In the genomic region with DNA sequence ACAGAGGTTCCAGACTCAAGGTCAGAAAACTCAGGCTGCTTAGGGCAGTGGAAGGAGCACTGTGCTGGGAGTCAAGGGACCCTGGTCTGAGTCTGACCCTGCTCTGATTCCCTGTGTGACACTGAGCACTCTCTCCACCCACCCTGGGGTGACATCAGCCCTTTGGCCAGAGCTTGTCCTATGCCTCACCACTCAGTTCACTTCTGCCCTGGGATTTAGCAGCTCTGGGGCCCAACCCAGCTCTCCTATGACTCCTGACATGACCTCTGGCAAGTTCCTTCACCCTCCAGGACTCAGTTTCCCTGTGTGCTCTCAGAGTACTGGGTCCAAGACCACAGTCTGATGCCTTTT, we compare ENCODE assay signal across 12 cellular contexts.
DNase-seq lines count a peak whose midpoint lies in the region; ATAC-seq, FAIRE-seq and TF ChIP-seq lines count a peak whose summit lies in the region.
"Had no signal": no experiment of that assay in that cellular context is flagged by ENCODE, and none has a peak within 500 bp of the region (broad histone marks: within the 10 kb centered on the region; RNA-seq: fewer than 3 reads in every experiment).

No MANE protein-coding gene starts in this region.

- no peak overlapping the region for H3K4me2 ChIP-seq in K562 (ENCODE audit: insufficient read depth, low read length)

- TF ChIP-seq EP300 in K562 (IDR thresholded peaks at IDR 0.05; ENCODE audit: low read length): no peak

- H3K27me3 ChIP-seq in K562 (ENCODE audit: control insufficient read depth in 2 of 2, insufficient read depth in 2 of 2, low read length in 2 of 2) (peaks cover 0 to 3% of the 10 kb centered on the region in 2 experiments; a peak in 2 of 5 replicates), upper lobe of right lung (no peaks in the 10 kb centered on the region)

- H3K4me3 ChIP-seq in K562 (no peak overlapping the region), upper lobe of right lung (no peak overlapping the region)

- no TSS peak for BruUV-seq in K562 (replicated peaks; lab: Mats Ljungman, UMichigan)

- TF ChIP-seq CTCF in K562 (IDR thresholded peaks at IDR 0.05 in 2 of 3, conservative IDR thresholded peaks at IDR 0.05 in 1 of 3; ENCODE audit: insufficient read depth in 2 of 3, low read depth in 1 of 3, low read length in 3 of 3) (no peak), upper lobe of right lung (IDR thresholded peaks at IDR 0.05) (no peak)

- ATAC-seq in left ventricle myocardium superior: peak; percentile 12
- no peak for ATAC-seq in Right ventricle myocardium superior (ENCODE audit: poor library complexity)
- ATAC-seq in HG02973 (IDR thresholded peaks at IDR 0.05; ENCODE audit: unreplicated experiment): peak; percentile 9
- ATAC-seq in K562: peak; percentile 43
- ATAC-seq in upper lobe of right lung: peak; percentile 35
- ATAC-seq in HG03571 (IDR thresholded peaks at IDR 0.05; ENCODE audit: unreplicated experiment): no peak

- H3K9me3 ChIP-seq in K562 (replicated peaks; ENCODE audit: control insufficient read depth, insufficient read depth, low read depth, low read length) (no peaks in the 10 kb centered on the region), upper lobe of right lung (no peaks in the 10 kb centered on the region)

- CTCF ChIA-PET in K562 (lab: Yijun Ruan, JAX; ENCODE audit: low intra/inter-chr PET ratio): interaction anchor here (0.6 to 2.2 kb wide), 7 partner anchors 205 to 666 kb away, joined by 3 to 13 read pairs (median 4); no protein-coding TSS in a partner anchor

- POLR2A ChIA-PET in K562 (lab: Yijun Ruan, JAX): interaction anchor here (0.6 to 1.2 kb wide), 3 partner anchors 11 to 205 kb away, joined by 3 to 4 read pairs (median 3); no protein-coding TSS in a partner anchor

- no peak overlapping the region for H2AFZ ChIP-seq in K562 (ENCODE audit: low read depth, low read length)

- TF ChIP-seq RAD21 in K562 (CRISPR knock-in tag; conservative IDR thresholded peaks at IDR 0.05 in 1 of 2, IDR thresholded peaks at IDR 0.05 in 1 of 2): no peak

- H3K9me1 ChIP-seq in K562 (ENCODE audit: control insufficient read depth, insufficient read depth, low read length): no peaks in the 10 kb centered on the region

- H3K4me1 ChIP-seq in K562 (replicated peaks in 1 of 2; ENCODE audit: control insufficient read depth in 2 of 2, insufficient read depth in 2 of 2, low read length in 2 of 2) (peaks cover 0 to 32% of the 10 kb centered on the region in 2 experiments; a peak in 3 of 5 replicates), upper lobe of right lung (no peaks in the 10 kb centered on the region)

- DNase-seq in left ventricle myocardium superior: no peak
- no peak for DNase-seq in Right ventricle myocardium superior
- DNase-seq in K562 (ENCODE audit: extremely low read depth in 1 of 4, low spot score in 3 of 4): no peak
- DNase-seq in upper lobe of right lung: no peak
- DNase-seq in DMS53 (lab: John Stamatoyannopoulos, UW): no peak
- no peak for DNase-seq in activated CD4-positive, alpha-beta T cell treated with anti-CD3 and anti-CD28 coated beads, Interleukin-2, amount 50 U/mL, for 4 hours
- DNase-seq: activated CD4-positive, CD25-positive, alpha-beta regulatory T cell; activated CD8-positive, alpha-beta memory T cell treated with anti-CD3 and anti-CD28 coated beads, Interleukin-2, amount 50 U/mL, for 4 hours; activated naive CD8-positive, alpha-beta T cell treated with anti-CD3 and anti-CD28 coated beads, Interleukin-2, amount 10 ng/mL, durations not matched to agents 7 days and 5 days had no signal

- in situ Hi-C loops in K562 (cut with MboI): no loop called here

- TF ChIP-seq POLR2A in K562 (conservative IDR thresholded peaks at IDR 0.05): no peak

- no peak for FAIRE-seq in K562 (lab: Jason Lieb, UNC)
- FAIRE-seq: D721Med had no signal

- intact Hi-C loops in left ventricle myocardium superior (cut with micrococcal nuclease): loop anchor here (5.0 to 10.0 kb wide), 2 partner anchors 208 to 430 kb away; no protein-coding TSS in a partner anchor
- intact Hi-C loops in Right ventricle myocardium superior (cut with DNase I): loop anchor here (10.0 kb wide), 1 partner anchor 200 kb away; no protein-coding TSS in a partner anchor
- intact Hi-C loops in K562 (cut with micrococcal nuclease): loop anchor here (1.0 to 5.0 kb wide), 5 partner anchors 98 to 636 kb away; no protein-coding TSS in a partner anchor
- intact Hi-C loops in upper lobe of right lung (cut with DNase I): no loop called here

- peak overlapping the region in 1 of 2 experiments; percentile 76; a peak in 2 of 4 replicates for H3K9ac ChIP-seq in K562 (ENCODE audit: insufficient read depth in 1 of 2, low read depth in 2 of 2, low read length in 2 of 2)

- 0 out of 2 replicates have a peak, but pooled peaks cover 4% of the 10 kb centered on the region for H4K20me1 ChIP-seq in K562 (replicated peaks; ENCODE audit: control insufficient read depth, insufficient read depth, low read length)

- H3K79me2 ChIP-seq in K562 (ENCODE audit: control insufficient read depth, insufficient read depth, low read length): no peaks in the 10 kb centered on the region

- H3K36me3 ChIP-seq in K562 (ENCODE audit: control insufficient read depth, insufficient read depth, low read length) (no peaks in the 10 kb centered on the region), upper lobe of right lung (no peaks in the 10 kb centered on the region)

- H3K27ac ChIP-seq in K562 (ENCODE audit: extremely low read depth, low read depth, low read length): no peak overlapping the region
- H3K27ac ChIP-seq in upper lobe of right lung: no peak overlapping the region

TF ChIP-seq in K562, 482 proteins besides CTCF, POLR2A, EP300 and RAD21 (continues in another document):
- TF ChIP-seq, protein P1, sequence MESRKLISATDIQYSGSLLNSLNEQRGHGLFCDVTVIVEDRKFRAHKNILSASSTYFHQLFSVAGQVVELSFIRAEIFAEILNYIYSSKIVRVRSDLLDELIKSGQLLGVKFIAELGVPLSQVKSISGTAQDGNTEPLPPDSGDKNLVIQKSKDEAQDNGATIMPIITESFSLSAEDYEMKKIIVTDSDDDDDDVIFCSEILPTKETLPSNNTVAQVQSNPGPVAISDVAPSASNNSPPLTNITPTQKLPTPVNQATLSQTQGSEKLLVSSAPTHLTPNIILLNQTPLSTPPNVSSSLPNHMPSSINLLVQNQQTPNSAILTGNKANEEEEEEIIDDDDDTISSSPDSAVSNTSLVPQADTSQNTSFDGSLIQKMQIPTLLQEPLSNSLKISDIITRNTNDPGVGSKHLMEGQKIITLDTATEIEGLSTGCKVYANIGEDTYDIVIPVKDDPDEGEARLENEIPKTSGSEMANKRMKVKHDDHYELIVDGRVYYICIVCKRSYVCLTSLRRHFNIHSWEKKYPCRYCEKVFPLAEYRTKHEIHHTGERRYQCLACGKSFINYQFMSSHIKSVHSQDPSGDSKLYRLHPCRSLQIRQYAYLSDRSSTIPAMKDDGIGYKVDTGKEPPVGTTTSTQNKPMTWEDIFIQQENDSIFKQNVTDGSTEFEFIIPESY (CRISPR knock-in tag; IDR thresholded peaks at IDR 0.05): no peak
- TF ChIP-seq MED1 (CRISPR knock-in tag; IDR thresholded peaks at IDR 0.05; ENCODE audit: borderline replicate concordance): no peak
- TF ChIP-seq HNRNPH1 (optimal IDR thresholded peaks at IDR 0.05; ENCODE audit: low read depth, low read length): no peak
- no peak for TF ChIP-seq ZNF197 (CRISPR knock-in tag; IDR thresholded peaks at IDR 0.05; ENCODE audit: low read depth)
- TF ChIP-seq BCLAF1 (IDR thresholded peaks at IDR 0.05; ENCODE audit: borderline replicate concordance in 1 of 2, control insufficient read depth in 1 of 2, low read depth in 2 of 2, low read length in 1 of 2): no peak
- TF ChIP-seq, protein P2, sequence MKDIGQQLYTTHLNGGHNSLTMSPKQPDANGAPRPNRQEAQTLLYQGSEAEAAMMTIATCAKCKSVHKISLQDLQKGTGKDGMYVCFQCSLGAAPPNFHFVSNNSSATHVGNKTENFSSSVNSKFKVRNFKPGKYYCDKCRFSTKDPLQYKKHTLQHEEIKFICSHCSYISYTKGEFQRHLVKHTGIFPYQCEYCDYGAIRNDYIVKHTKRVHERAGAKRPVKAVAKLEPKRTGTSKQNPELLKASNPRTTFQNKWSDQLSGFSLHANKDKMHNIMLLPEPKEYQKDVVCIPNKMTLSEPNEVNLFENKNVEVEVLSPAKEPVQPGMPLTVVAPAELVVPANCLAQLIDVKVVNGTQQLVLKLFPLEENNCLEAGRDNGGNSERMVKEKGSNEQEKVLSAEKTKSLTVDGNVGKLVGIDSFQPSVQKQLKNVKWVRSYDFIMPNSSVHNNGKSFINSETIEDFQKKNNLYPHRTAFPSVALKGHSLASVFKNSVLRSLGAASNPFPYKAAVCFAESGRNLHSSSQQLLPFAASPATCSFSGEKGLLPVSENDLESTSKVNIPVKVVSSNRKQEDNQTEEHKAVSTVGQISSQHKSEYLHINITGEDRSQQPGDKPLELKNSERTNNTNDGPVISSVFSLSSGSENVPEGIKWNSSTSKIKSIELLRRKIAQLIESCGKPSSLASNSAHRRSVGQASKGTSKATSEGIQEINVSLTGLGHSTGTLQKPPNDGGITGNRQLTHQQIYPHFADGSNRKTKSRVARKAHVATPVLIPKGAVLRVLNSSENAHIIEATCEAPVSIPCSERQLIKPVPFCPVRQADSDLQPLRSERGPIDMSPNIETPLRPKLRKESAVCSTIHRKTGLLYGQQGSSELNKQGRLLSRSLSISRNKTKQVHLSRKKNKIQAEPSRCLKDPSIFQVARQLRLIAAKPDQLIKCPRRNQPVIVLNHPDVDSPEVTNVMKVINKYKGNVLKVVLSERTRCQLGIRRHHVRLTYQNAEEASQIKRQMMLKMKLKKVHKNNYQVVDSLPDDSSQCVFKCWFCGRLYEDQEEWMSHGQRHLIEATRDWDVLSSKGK (CRISPR knock-in tag; IDR thresholded peaks at IDR 0.05): no peak

Comparison
In these comparisons a context has a peak if more than half of its experiments do, and no peak if none do; other contexts are left out.
1. ATAC-seq: peak in left ventricle myocardium superior (single experiment), HG02973 (single experiment), K562 (single experiment) and upper lobe of right lung (single experiment); none in Right ventricle myocardium superior (single experiment) and HG03571 (single experiment).